17 cellular contexts compared by ENCODE assay signal in the genomic region with DNA sequence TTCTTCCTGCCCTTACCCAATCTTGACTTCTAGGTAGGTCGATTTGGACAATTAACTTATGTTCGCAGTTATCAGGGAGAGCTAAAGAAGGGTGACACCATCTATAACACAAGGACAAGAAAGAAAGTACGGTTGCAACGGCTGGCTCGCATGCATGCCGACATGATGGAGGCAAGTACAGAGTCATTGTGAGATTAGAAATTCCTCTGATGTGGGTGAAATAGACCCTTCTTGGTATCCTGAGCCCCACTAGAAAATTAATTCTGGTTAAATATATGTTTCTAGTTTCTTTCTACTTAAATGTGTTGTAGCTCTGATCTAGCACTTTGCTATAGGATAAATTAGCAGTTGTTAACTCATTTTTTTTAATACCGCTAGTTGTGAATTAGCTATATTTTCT. TPM values are rescaled to one million over a fixed set of nuclear protein-coding genes. Genes with fewer than 3 reads are reported as not detected.
DNase-seq lines count a peak whose midpoint lies in the region; ATAC-seq, FAIRE-seq and TF ChIP-seq lines count a peak whose summit lies in the region.
"Had no signal": no experiment of that assay in that cellular context is flagged by ENCODE, and none has a peak within 500 bp of the region (broad histone marks: within the 10 kb centered on the region; RNA-seq: fewer than 3 reads in every experiment).

No MANE protein-coding gene starts in this region.

- in situ Hi-C loops in ACHN (cut with HindIII; ENCODE audit: low pct_ligation_motif_present, low pct_unique_long_range_greater_than_20kb, low sequenced_read_pairs): loop anchor here (25.0 kb wide), 1 partner anchor 128 kb away; no protein-coding TSS in a partner anchor

- H3K4me2 ChIP-seq in endothelial cell of umbilical vein (ENCODE audit: insufficient read depth, low read length): no peak overlapping the region

- peak overlapping the region; percentile 2 for H3K27ac Mint-ChIP-seq in activated CD4-positive, alpha-beta T cell treated with anti-CD3 and anti-CD28 coated beads for 36 hours
- H3K27ac Mint-ChIP-seq in stimulated activated naive CD8-positive, alpha-beta T cell treated with anti-CD3 and anti-CD28 coated beads, Interleukin-15, amount 100 ng/mL, for 72 hours: no peak overlapping the region
- H3K27ac Mint-ChIP-seq in activated CD4-positive, alpha-beta T cell treated with anti-CD3 and anti-CD28 coated beads, Interleukin-2, amount 10 ng/mL, durations not matched to agents 7 days and 5 days: no peak overlapping the region

- H3K4me1 Mint-ChIP-seq in activated CD4-positive, alpha-beta T cell treated with anti-CD3 and anti-CD28 coated beads for 36 hours: peaks cover 11% of the 10 kb centered on the region
- peaks cover 17% of the 10 kb centered on the region for H3K4me1 Mint-ChIP-seq in stimulated activated naive CD8-positive, alpha-beta T cell treated with anti-CD3 and anti-CD28 coated beads, Interleukin-15, amount 100 ng/mL, for 72 hours
- H3K4me1 Mint-ChIP-seq in activated CD4-positive, alpha-beta T cell treated with anti-CD3 and anti-CD28 coated beads, Interleukin-2, amount 10 ng/mL, durations not matched to agents 7 days and 5 days: peaks cover 10% of the 10 kb centered on the region

- H2AFZ ChIP-seq in endothelial cell of umbilical vein (ENCODE audit: low read depth, low read length): no peak overlapping the region

- POLR2A ChIA-PET in activated CD4-positive, alpha-beta T cell treated with anti-CD3 and anti-CD28 coated beads for 36 hours (lab: Charles Lee): interaction anchor here (0.6 to 1.3 kb wide), 3 partner anchors 9 to 14 kb away, joined by 3 read pairs; a partner anchor contains a TSS
- POLR2A ChIA-PET in endothelial cell of umbilical vein (lab: Charles Lee): interaction anchor here (1.3 to 1.4 kb wide), 2 partner anchors 14 to 54 kb away, joined by 4 to 5 read pairs; no protein-coding TSS in a partner anchor
- POLR2A ChIA-PET in activated CD4-positive, alpha-beta T cell treated with anti-CD3 and anti-CD28 coated beads, Interleukin-2, amount 10 ng/mL, durations not matched to agents 7 days and 5 days (lab: Charles Lee): interaction anchor here (1.7 kb wide), 1 partner anchor 14 kb away, joined by 4 read pairs; a partner anchor contains a TSS

- H3K27ac ChIP-seq in endothelial cell of umbilical vein (ENCODE audit: insufficient read depth, low read depth, low read length): peak overlapping the region; percentile 95
- H3K27ac ChIP-seq: SK-N-MC had no signal

- DNase-seq in activated CD4-positive, alpha-beta T cell treated with anti-CD3 and anti-CD28 coated beads for 36 hours: no peak
- DNase-seq in activated CD4-positive, alpha-beta T cell treated with anti-CD3 and anti-CD28 coated beads, Interleukin-2, amount 50 U/mL, for 1 hour: no peak
- DNase-seq in stimulated activated naive CD8-positive, alpha-beta T cell treated with anti-CD3 and anti-CD28 coated beads, Interleukin-15, amount 100 ng/mL, for 72 hours: no peak
- no peak for DNase-seq in stimulated activated naive CD8-positive, alpha-beta T cell treated with anti-CD3 and anti-CD28 coated beads, Interleukin-15, Interleukin-2, amounts not matched to agents 100 U/mL and 50 U/mL, for 24 hours
- DNase-seq in endothelial cell of umbilical vein (ENCODE audit: low read depth, low spot score) (no peak), ACHN (no peak), SKM-1 treated with dmso at 0.1 percent for 144 hours (lab: John Stamatoyannopoulos, UW; ENCODE audit: unreplicated experiment) (no peak)
- no peak for DNase-seq in activated CD4-positive, alpha-beta T cell treated with anti-CD3 and anti-CD28 coated beads, Interleukin-2, amount 10 ng/mL, durations not matched to agents 7 days and 5 days
- DNase-seq: Caco-2, DMS153, EL, NCI-H187, NCI-H226, NCI-H524 treated with DMSO at 0.1 percent for 48 hours, Right ventricle myocardium superior had no signal

- H3K4me3 Mint-ChIP-seq in activated CD4-positive, alpha-beta T cell treated with anti-CD3 and anti-CD28 coated beads for 36 hours: no peak overlapping the region
- H3K4me3 Mint-ChIP-seq in stimulated activated naive CD8-positive, alpha-beta T cell treated with anti-CD3 and anti-CD28 coated beads, Interleukin-15, amount 100 ng/mL, for 72 hours: peak overlapping the region in 1 of 2 donors; percentile 17
- H3K4me3 Mint-ChIP-seq in activated CD4-positive, alpha-beta T cell treated with anti-CD3 and anti-CD28 coated beads, Interleukin-2, amount 10 ng/mL, durations not matched to agents 7 days and 5 days: no peak overlapping the region

- no TSS peak for BruUV-seq in endothelial cell of umbilical vein (replicated peaks; lab: Mats Ljungman, UMichigan)

- no peaks in the 10 kb centered on the region for H3K27me3 ChIP-seq in endothelial cell of umbilical vein (ENCODE audit: control insufficient read depth in 2 of 2, insufficient read depth in 2 of 2, low read length in 2 of 2)

- dilution Hi-C loops in endothelial cell of umbilical vein (cut with MboI; ENCODE audit: extremely low pct_ligation_motif_present, low sequenced_read_pairs): no loop called here

- peaks cover 28% of the 10 kb centered on the region for H3K4me1 ChIP-seq in endothelial cell of umbilical vein (ENCODE audit: control insufficient read depth, extremely low read depth, insufficient read depth, low read length)
- H3K4me1 ChIP-seq: Caco-2 had no signal

- H3K36me3 ChIP-seq in endothelial cell of umbilical vein (ENCODE audit: control insufficient read depth in 2 of 2, extremely low read depth in 1 of 2, insufficient read depth in 2 of 2, low read length in 2 of 2): peaks cover 9 to 39% of the 10 kb centered on the region in 2 experiments

- no peak for ATAC-seq in activated CD4-positive, alpha-beta T cell treated with anti-CD3 and anti-CD28 coated beads for 36 hours
- ATAC-seq in stimulated activated naive CD8-positive, alpha-beta T cell treated with anti-CD3 and anti-CD28 coated beads, Interleukin-15, amount 100 ng/mL, for 72 hours: peak; percentile 73
- ATAC-seq in stimulated activated naive CD8-positive, alpha-beta T cell treated with anti-CD3 and anti-CD28 coated beads, Interleukin-15, Interleukin-2, amounts not matched to agents 100 U/mL and 50 U/mL, for 24 hours: no peak

- TF ChIP-seq CTCF in endothelial cell of umbilical vein (IDR thresholded peaks at IDR 0.05; ENCODE audit: extremely low read depth in 1 of 2, insufficient read depth in 1 of 2, low read depth in 1 of 2, low read length in 2 of 2): no peak

- no peaks in the 10 kb centered on the region for H3K9me3 Mint-ChIP-seq in activated CD4-positive, alpha-beta T cell treated with anti-CD3 and anti-CD28 coated beads for 36 hours (ENCODE audit: low read depth)
- no peaks in the 10 kb centered on the region for H3K9me3 Mint-ChIP-seq in stimulated activated naive CD8-positive, alpha-beta T cell treated with anti-CD3 and anti-CD28 coated beads, Interleukin-15, amount 100 ng/mL, for 72 hours
- no peaks in the 10 kb centered on the region for H3K9me3 Mint-ChIP-seq in activated CD4-positive, alpha-beta T cell treated with anti-CD3 and anti-CD28 coated beads, Interleukin-2, amount 10 ng/mL, durations not matched to agents 7 days and 5 days

- no peak overlapping the region for H3K4me3 ChIP-seq in endothelial cell of umbilical vein (replicated peaks in 1 of 3; ENCODE audit: insufficient read depth in 1 of 3, low read depth in 1 of 3, low read length in 3 of 3)
- H3K4me3 ChIP-seq: SK-N-MC had no signal

- no peaks in the 10 kb centered on the region for H4K20me1 ChIP-seq in endothelial cell of umbilical vein (replicated peaks; ENCODE audit: control insufficient read depth, extremely low read depth, insufficient read depth, low read length)

- no peaks in the 10 kb centered on the region for H3K9me1 ChIP-seq in endothelial cell of umbilical vein (replicated peaks; ENCODE audit: control insufficient read depth, extremely low read depth, insufficient read depth, low read length)

- no peak for FAIRE-seq in endothelial cell of umbilical vein (lab: Jason Lieb, UNC)

- no peaks in the 10 kb centered on the region for H3K9me3 ChIP-seq in endothelial cell of umbilical vein (replicated peaks; ENCODE audit: control insufficient read depth, insufficient read depth, low read length)
- H3K9me3 ChIP-seq: Caco-2 had no signal

- peaks cover 6% of the 10 kb centered on the region for H3K79me2 ChIP-seq in endothelial cell of umbilical vein (ENCODE audit: control insufficient read depth, insufficient read depth, low read length)

- peak overlapping the region; percentile 79 for H3K9ac ChIP-seq in endothelial cell of umbilical vein (replicated peaks; ENCODE audit: extremely low read depth, insufficient read depth, low read length)

- H3K36me3 Mint-ChIP-seq in activated CD4-positive, alpha-beta T cell treated with anti-CD3 and anti-CD28 coated beads for 36 hours (ENCODE audit: low read depth): peaks cover 39% of the 10 kb centered on the region
- H3K36me3 Mint-ChIP-seq in activated CD4-positive, alpha-beta T cell treated with anti-CD3 and anti-CD28 coated beads, Interleukin-2, amount 10 ng/mL, durations not matched to agents 7 days and 5 days (ENCODE audit: low read depth): peaks cover 20% of the 10 kb centered on the region

- no peak for TF ChIP-seq POLR2A in endothelial cell of umbilical vein (IDR thresholded peaks at IDR 0.05; ENCODE audit: low read depth, low read length)

- CTCF ChIA-PET in activated CD4-positive, alpha-beta T cell treated with anti-CD3 and anti-CD28 coated beads for 36 hours (lab: Charles Lee): interaction anchor here (0.6 to 7.0 kb wide), 20 partner anchors 8 to 178 kb away, joined by 3 to 74 read pairs (median 8); a partner anchor contains a TSS
- CTCF ChIA-PET in endothelial cell of umbilical vein (lab: Charles Lee): interaction anchor here (1.0 to 5.6 kb wide), 18 partner anchors 8 to 1126 kb away, joined by 3 to 247 read pairs (median 11); a partner anchor contains a TSS
- CTCF ChIA-PET in activated CD4-positive, alpha-beta T cell treated with anti-CD3 and anti-CD28 coated beads, Interleukin-2, amount 10 ng/mL, durations not matched to agents 7 days and 5 days (lab: Charles Lee): interaction anchor here (0.9 to 4.0 kb wide), 12 partner anchors 11 to 143 kb away, joined by 3 to 32 read pairs (median 4); a partner anchor contains a TSS

- no peaks in the 10 kb centered on the region for H3K27me3 Mint-ChIP-seq in activated CD4-positive, alpha-beta T cell treated with anti-CD3 and anti-CD28 coated beads for 36 hours
- no peaks in the 10 kb centered on the region for H3K27me3 Mint-ChIP-seq in stimulated activated naive CD8-positive, alpha-beta T cell treated with anti-CD3 and anti-CD28 coated beads, Interleukin-15, amount 100 ng/mL, for 72 hours
- H3K27me3 Mint-ChIP-seq in activated CD4-positive, alpha-beta T cell treated with anti-CD3 and anti-CD28 coated beads, Interleukin-2, amount 10 ng/mL, durations not matched to agents 7 days and 5 days: no peaks in the 10 kb centered on the region

- intact Hi-C loops in activated CD4-positive, alpha-beta T cell treated with anti-CD3 and anti-CD28 coated beads for 36 hours (cut with DNase I, micrococcal nuclease): loop anchor here (1.0 to 2.0 kb wide), 3 partner anchors 13 to 132 kb away; a partner anchor contains a TSS
- intact Hi-C loops in endothelial cell of umbilical vein (cut with micrococcal nuclease): loop anchor here (1.0 to 10.0 kb wide), 5 partner anchors 13 to 1106 kb away; a partner anchor contains a TSS

RNA-seq across cellular contexts. Expression of a gene that starts 13.6 kb away (rescaled TPM):
- 10 to 100 TPM; 12.5 to 13.9 TPM for total RNA-seq in activated CD4-positive, alpha-beta T cell treated with anti-CD3 and anti-CD28 coated beads for 36 hours
- total RNA-seq in endothelial cell of umbilical vein: 118 and 119 TPM in 2 replicates
- polyA plus RNA-seq in endothelial cell of umbilical vein: 44.8 and 56.9 TPM in 2 replicates
- 87.4 and 95.6 TPM in 2 replicates for polyA plus RNA-seq in endothelial cell of umbilical vein (2011; cell fraction: cytosol; rRNA removed)
- polyA plus RNA-seq in endothelial cell of umbilical vein (2011; cell fraction: nucleus; rRNA removed): 35.7 and 36.2 TPM in 2 replicates
- polyA plus RNA-seq in endothelial cell of umbilical vein (2012): 97.9 and 99.8 TPM in 2 replicates
- polyA minus RNA-seq in endothelial cell of umbilical vein: 31.9 and 32.7 TPM in 2 replicates
- polyA minus RNA-seq in endothelial cell of umbilical vein (2011; cell fraction: cytosol; rRNA and poly(A)+ RNA removed): 8.6 TPM
- 13.0 and 22.6 TPM in 2 replicates for polyA minus RNA-seq in endothelial cell of umbilical vein (2011; cell fraction: nucleus; rRNA and poly(A)+ RNA removed)
- 10 to 100 TPM in 1 of 2 experiments, 1 to 10 TPM in 1; 9.3 to 11.5 TPM for total RNA-seq in activated CD4-positive, alpha-beta T cell treated with anti-CD3 and anti-CD28 coated beads, Interleukin-2, amount 10 ng/mL, durations not matched to agents 7 days and 5 days
- total RNA-seq: A172, Caco-2 had no signal

RNA-seq across cellular contexts. Expression of a gene that starts 14.6 kb away (rescaled TPM):
- total RNA-seq in activated CD4-positive, alpha-beta T cell treated with anti-CD3 and anti-CD28 coated beads for 36 hours: 10 to 100 TPM; 50.5 to 51.4 TPM
- 60.1 and 68.6 TPM in 2 replicates for total RNA-seq in endothelial cell of umbilical vein
- polyA plus RNA-seq in endothelial cell of umbilical vein: 12.1 and 14.9 TPM in 2 replicates
- 13.2 and 14.2 TPM in 2 replicates for polyA plus RNA-seq in endothelial cell of umbilical vein (2011; cell fraction: cytosol; rRNA removed)
- polyA plus RNA-seq in endothelial cell of umbilical vein (2011; cell fraction: nucleus; rRNA removed): 40.2 and 53.5 TPM in 2 replicates
- polyA plus RNA-seq in endothelial cell of umbilical vein (2012): 27.1 and 33.4 TPM in 2 replicates
- 57.0 and 64.4 TPM in 2 replicates for polyA minus RNA-seq in endothelial cell of umbilical vein
- 33.1 TPM for polyA minus RNA-seq in endothelial cell of umbilical vein (2011; cell fraction: cytosol; rRNA and poly(A)+ RNA removed)
- polyA minus RNA-seq in endothelial cell of umbilical vein (2011; cell fraction: nucleus; rRNA and poly(A)+ RNA removed): 111 and 139 TPM in 2 replicates
- 10 to 100 TPM; 38.1 to 40.7 TPM for total RNA-seq in activated CD4-positive, alpha-beta T cell treated with anti-CD3 and anti-CD28 coated beads, Interleukin-2, amount 10 ng/mL, durations not matched to agents 7 days and 5 days
